ENCODE assay signal across 1 cellular context in genomic region chr9:7146582-7146981, GRCh38.
TF ChIP-seq lines count a peak whose summit lies in the region.

No MANE protein-coding gene starts in this region.

TF ChIP-seq in SK-N-SH treated with all-trans-retinoic acid at 6 μM for 48 hours, 23 proteins besides CTCF, POLR2A, EP300 and RAD21 (continued from another document):
- TF ChIP-seq CSRNP3 (CRISPR knock-in tag; IDR thresholded peaks at IDR 0.05) (no peak), PPARA (CRISPR knock-in tag; IDR thresholded peaks at IDR 0.05; ENCODE audit: borderline replicate concordance) (no peak), ZFP3 (CRISPR knock-in tag; IDR thresholded peaks at IDR 0.05) (no peak), POU6F1 (CRISPR knock-in tag; IDR thresholded peaks at IDR 0.05; ENCODE audit: borderline replicate concordance, low read depth) (no peak), ARNTL (CRISPR knock-in tag; IDR thresholded peaks at IDR 0.05; ENCODE audit: borderline replicate concordance, low read depth) (no peak), GLIS3 (CRISPR knock-in tag; IDR thresholded peaks at IDR 0.05) (no peak), TCF4 (CRISPR knock-in tag; IDR thresholded peaks at IDR 0.05; ENCODE audit: borderline replicate concordance) (no peak), ISL1 (CRISPR knock-in tag; IDR thresholded peaks at IDR 0.05) (no peak), RARB (CRISPR knock-in tag; IDR thresholded peaks at IDR 0.05) (no peak)
TF ChIP-seq in SK-N-SH treated with all-trans-retinoic acid at 6 μM for 48 hours: peak in this region for 0.
